In genomic region chr1:17643861-17644703, GRCh38 we compare ENCODE assay signal across 15 cellular contexts.
DNase-seq lines count a peak whose midpoint lies in the region; ATAC-seq and TF ChIP-seq lines count a peak whose summit lies in the region.
"Had no signal": no experiment of that assay in that cellular context is flagged by ENCODE, and none has a peak within 500 bp of the region (broad histone marks: within the 10 kb centered on the region; RNA-seq: fewer than 3 reads in every experiment).

No MANE protein-coding gene starts in this region.

- no peak overlapping the region for H3K27ac Mint-ChIP-seq in stimulated activated naive B cell treated with anti-CD40 and anti-IgM and Interleukin-4, amounts not matched to agents 10 μg/mL and 1 μg/mL and 100 μg/mL, for 72 hours

- no peak overlapping the region for H3K4me3 ChIP-seq in ascending aorta
- H3K4me3 ChIP-seq in thoracic aorta = no peak overlapping the region
- H3K4me3 ChIP-seq: Peyer's patch had no signal

- no peak overlapping the region for H3K4me3 Mint-ChIP-seq in stimulated activated naive B cell treated with anti-CD40 and anti-IgM and Interleukin-4, amounts not matched to agents 10 μg/mL and 1 μg/mL and 100 μg/mL, for 72 hours

- H3K36me3 Mint-ChIP-seq in stimulated activated naive B cell treated with anti-CD40 and anti-IgM and Interleukin-4, amounts not matched to agents 10 μg/mL and 1 μg/mL and 100 μg/mL, for 72 hours = no peaks in the 10 kb centered on the region

- no peak for TF ChIP-seq CTCF in ascending aorta (IDR thresholded peaks at IDR 0.05)
- no peak for TF ChIP-seq CTCF in thoracic aorta (IDR thresholded peaks at IDR 0.05)

- H3K4me1 ChIP-seq in ascending aorta (peaks cover 5 to 17% of the 10 kb centered on the region in 2 donors), thoracic aorta (ENCODE audit: control insufficient read depth in 1 of 2, low read depth in 2 of 2) (peaks cover 24 to 47% of the 10 kb centered on the region in 2 donors)
- H3K4me1 ChIP-seq: Peyer's patch had no signal

- peak overlapping the region; percentile 86 to 94 for H3K27ac ChIP-seq in ascending aorta
- H3K27ac ChIP-seq in thoracic aorta = peak overlapping the region; percentile 65 to 92
- H3K27ac ChIP-seq: HL-60, Peyer's patch had no signal

- DNase-seq in NCI-H1436 (lab: John Stamatoyannopoulos, UW) = peak; percentile 25
- DNase-seq in NCI-H1436 treated with DMSO at 0.1 percent for 48 hours (lab: John Stamatoyannopoulos, UW) = no peak
- no peak for DNase-seq in ascending aorta (ENCODE audit: low spot score in 2 of 2)
- DNase-seq in iPS-NIHi7 (ENCODE audit: extremely low spot score) = peak; percentile 31
- DNase-seq in thoracic aorta (ENCODE audit: low spot score) = no peak
- DNase-seq in midbrain (lab: John Stamatoyannopoulos, UW) = no peak
- no peak for DNase-seq in stimulated activated naive B cell treated with anti-CD40 and anti-IgM and Interleukin-4, amounts not matched to agents 10 μg/mL and 1 μg/mL and 100 μg/mL, for 72 hours
- DNase-seq: 8988T, DMS79 treated with DMSO at 0.1 percent for 48 hours, NCI-H1930, NCI-H510A, Peyer's patch, Right ventricle myocardium superior had no signal

- no peaks in the 10 kb centered on the region for H3K9me3 Mint-ChIP-seq in stimulated activated naive B cell treated with anti-CD40 and anti-IgM and Interleukin-4, amounts not matched to agents 10 μg/mL and 1 μg/mL and 100 μg/mL, for 72 hours

- H3K27me3 Mint-ChIP-seq in stimulated activated naive B cell treated with anti-CD40 and anti-IgM and Interleukin-4, amounts not matched to agents 10 μg/mL and 1 μg/mL and 100 μg/mL, for 72 hours = peaks cover 18 to 22% of the 10 kb centered on the region in 2 donors

- no peaks in the 10 kb centered on the region for H3K4me1 Mint-ChIP-seq in stimulated activated naive B cell treated with anti-CD40 and anti-IgM and Interleukin-4, amounts not matched to agents 10 μg/mL and 1 μg/mL and 100 μg/mL, for 72 hours

- H3K27me3 ChIP-seq in ascending aorta = no peaks in the 10 kb centered on the region
- no peaks in the 10 kb centered on the region for H3K27me3 ChIP-seq in thoracic aorta (replicated peaks; ENCODE audit: insufficient read depth)
- H3K27me3 ChIP-seq: Peyer's patch had no signal

- intact Hi-C loops in ascending aorta (cut with DNase I) = no loop called here

- ATAC-seq in thoracic aorta (ENCODE audit: insufficient number of reproducible peaks, low FRiP score, low read depth) (no peak), GM21360 (IDR thresholded peaks at IDR 0.05; ENCODE audit: unreplicated experiment) (no peak)
- no peak for ATAC-seq in stimulated activated naive B cell treated with anti-CD40 and anti-IgM and Interleukin-4, amounts not matched to agents 10 μg/mL and 1 μg/mL and 100 μg/mL, for 72 hours (replicated peaks)

- H3K9me3 ChIP-seq in ascending aorta (no peaks in the 10 kb centered on the region), thoracic aorta (no peaks in the 10 kb centered on the region)
- H3K9me3 ChIP-seq: Peyer's patch had no signal

- H3K36me3 ChIP-seq in ascending aorta (peaks cover 67 to 79% of the 10 kb centered on the region in 2 donors), thoracic aorta (peaks cover 62% of the 10 kb centered on the region)

Comparison
In these comparisons a context has a peak if more than half of its experiments do, and no peak if none do; other contexts are left out.
1. DNase-seq: peak in NCI-H1436 (single experiment) and iPS-NIHi7 (single experiment); none in NCI-H1436 treated with DMSO at 0.1 percent for 48 hours (single experiment), ascending aorta (0 of 2), thoracic aorta (single experiment), midbrain (single experiment) and stimulated activated naive B cell treated with anti-CD40 and anti-IgM and Interleukin-4, amounts not matched to agents 10 μg/mL and 1 μg/mL and 100 μg/mL, for 72 hours (single experiment).